ENCODE assay signal across 8 cellular contexts in the genomic region with DNA sequence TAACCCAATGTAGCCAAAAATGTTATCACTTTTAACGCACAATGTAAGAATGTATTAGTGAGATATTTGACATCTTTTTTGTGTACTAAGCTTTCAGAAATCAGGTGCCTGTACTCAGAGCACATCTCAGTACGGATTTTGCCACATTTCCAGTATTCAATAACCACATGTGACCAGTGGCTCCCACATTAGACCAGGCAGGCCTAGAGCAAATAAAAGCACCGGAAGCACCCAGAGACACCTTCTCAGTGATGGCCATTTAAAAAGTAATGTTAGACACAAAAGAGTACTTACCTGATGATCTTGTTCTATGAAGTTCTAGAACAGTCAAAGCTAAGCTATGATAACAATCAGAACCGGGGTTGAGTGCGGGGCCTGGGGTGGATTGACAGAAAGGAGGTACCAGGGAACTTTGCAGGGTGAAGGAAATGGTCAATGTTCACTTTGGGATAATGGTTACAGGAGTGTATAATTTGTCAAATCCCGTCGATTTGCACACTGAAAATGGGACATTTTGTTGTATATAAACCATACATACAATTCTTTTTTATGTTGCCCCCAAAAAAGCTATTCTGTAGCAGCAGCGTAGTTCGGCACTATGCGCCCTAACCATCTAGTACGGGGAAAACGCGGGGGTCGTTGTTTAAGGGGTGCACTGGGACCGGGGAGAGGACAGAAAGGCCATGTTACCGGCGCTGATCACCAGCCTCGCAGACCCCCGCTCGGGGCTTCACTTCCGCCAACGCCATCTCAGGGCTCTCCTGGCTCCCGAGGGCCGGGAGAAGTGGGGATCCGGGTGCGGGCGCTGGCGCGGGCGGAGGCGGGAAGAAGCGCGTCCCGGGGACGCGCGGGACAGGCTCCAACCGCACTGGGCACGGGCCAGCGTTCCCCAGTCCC. TPM values are rescaled to one million over a fixed set of nuclear protein-coding genes. Genes with fewer than 3 reads are reported as not detected.
A peak's percentile ranks its signal among the peaks of the same experiment; 100 is the strongest.
DNase-seq lines count a peak whose midpoint lies in the region; ATAC-seq, FAIRE-seq and TF ChIP-seq lines count a peak whose summit lies in the region.

No MANE protein-coding gene starts in this region.

- H3K79me2 ChIP-seq in keratinocyte (ENCODE audit: control insufficient read depth, insufficient read depth, low read length), result no peaks in the 10 kb centered on the region

- ATAC-seq in GM18511 (IDR thresholded peaks at IDR 0.05; ENCODE audit: unreplicated experiment), result peak; percentile 20
- peak; percentile 12 for ATAC-seq in HG03439 (IDR thresholded peaks at IDR 0.05; ENCODE audit: unreplicated experiment)
- peak; percentile 33 for ATAC-seq in stimulated activated naive CD8-positive, alpha-beta T cell treated with anti-CD3 and anti-CD28 coated beads, Interleukin-15, Interleukin-2, amounts not matched to agents 100 U/mL and 50 U/mL, for 24 hours
- ATAC-seq in HG03469 (IDR thresholded peaks at IDR 0.05; ENCODE audit: unreplicated experiment), result no peak

- no peaks in the 10 kb centered on the region for H3K4me1 ChIP-seq in ascending aorta
- peaks cover 8% of the 10 kb centered on the region for H3K4me1 ChIP-seq in keratinocyte (ENCODE audit: control insufficient read depth, extremely low read depth, insufficient read depth, low read length)

- no peaks in the 10 kb centered on the region for H3K9me1 ChIP-seq in keratinocyte (ENCODE audit: control insufficient read depth, extremely low read depth, insufficient read depth, low read length)

- intact Hi-C loops in ascending aorta (cut with DNase I), result loop anchor here (10.0 kb wide), 1 partner anchor 1713 kb away; the partner anchor contains the start of gene CDKL5

- H2AFZ ChIP-seq in keratinocyte (ENCODE audit: control insufficient read depth, low read length), result peak overlapping the region; percentile 96

- H4K20me1 ChIP-seq in keratinocyte (ENCODE audit: control insufficient read depth, extremely low read depth, insufficient read depth, low read length), result no peaks in the 10 kb centered on the region

- no peaks in the 10 kb centered on the region for H3K36me3 ChIP-seq in ascending aorta
- peaks cover 1 to 3% of the 10 kb centered on the region in 2 experiments for H3K36me3 ChIP-seq in keratinocyte (ENCODE audit: control insufficient read depth in 2 of 2, extremely low read depth in 1 of 2, insufficient read depth in 2 of 2, low read length in 2 of 2)

- H3K27ac ChIP-seq in ascending aorta (peak overlapping the region; percentile 85 to 90), keratinocyte (ENCODE audit: control insufficient read depth, insufficient read depth, low read length) (peak overlapping the region; percentile 69)

- DNase-seq in AG09309 (ENCODE audit: low read depth) (no peak), ascending aorta (ENCODE audit: low spot score in 2 of 2) (no peak), keratinocyte (ENCODE audit: low read depth, low spot score) (no peak), DMS79 treated with DMSO at 0.1 percent for 48 hours (lab: John Stamatoyannopoulos, UW) (no peak)
- DNase-seq in stimulated activated naive CD8-positive, alpha-beta T cell treated with anti-CD3 and anti-CD28 coated beads, Interleukin-15, Interleukin-2, amounts not matched to agents 100 U/mL and 50 U/mL, for 24 hours, result peak; percentile 10

- dilution Hi-C loops in keratinocyte (cut with MboI; ENCODE audit: extremely low pct_ligation_motif_present, low sequenced_read_pairs), result no loop called here

- FAIRE-seq in keratinocyte (lab: Jason Lieb, UNC), result no peak

- TF ChIP-seq CTCF in AG09309 (IDR thresholded peaks at IDR 0.05; ENCODE audit: control insufficient read depth, insufficient read depth, low read depth, low read length, missing control alignments) (no peak), ascending aorta (IDR thresholded peaks at IDR 0.05) (no peak), keratinocyte (optimal IDR thresholded peaks at IDR 0.05 in 1 of 3, IDR thresholded peaks at IDR 0.05 in 1 of 3, conservative IDR thresholded peaks at IDR 0.05 in 1 of 3; ENCODE audit: extremely low read depth in 1 of 3, insufficient read depth in 2 of 3, low read length in 3 of 3) (no peak)

- peak overlapping the region; percentile 81 for H3K9ac ChIP-seq in keratinocyte (ENCODE audit: control insufficient read depth, extremely low read depth, insufficient read depth, low read length)

- H3K9me3 ChIP-seq in ascending aorta, result no peaks in the 10 kb centered on the region
- no peaks in the 10 kb centered on the region for H3K9me3 ChIP-seq in keratinocyte (ENCODE audit: control insufficient read depth, low read depth, low read length)

- peak overlapping the region; percentile 93 for H3K4me2 ChIP-seq in keratinocyte (ENCODE audit: control insufficient read depth, extremely low read depth, insufficient read depth, low read depth, low read length)

- peak overlapping the region; percentile 51 for H3K4me3 ChIP-seq in AG09309 (ENCODE audit: control insufficient read depth, low read depth, low read length)
- peak overlapping the region; percentile 67 to 68 for H3K4me3 ChIP-seq in ascending aorta
- peak overlapping the region; percentile 87 to 91 (median 89) for H3K4me3 ChIP-seq in keratinocyte (ENCODE audit: control insufficient read depth in 2 of 3, extremely low read depth in 1 of 3, insufficient read depth in 2 of 3, low read depth in 1 of 3, low read length in 3 of 3)

- no peaks in the 10 kb centered on the region for H3K27me3 ChIP-seq in ascending aorta
- H3K27me3 ChIP-seq in keratinocyte (ENCODE audit: control insufficient read depth, extremely low read depth, insufficient read depth, low read length), result peaks cover 4% of the 10 kb centered on the region

RNA-seq across cellular contexts. Expression of gene CTPS2, which starts 1.0 kb away (rescaled TPM):
- 12.6 TPM for total RNA-seq in ascending aorta
- polyA plus RNA-seq in keratinocyte, result 8.5 to 12.3 TPM (median 8.6 TPM) in 3 replicates
- polyA plus RNA-seq in keratinocyte (2011; ENCODE audit: low read depth), result 4.2 TPM
- polyA plus RNA-seq in keratinocyte (2011; cell fraction: cytosol; rRNA removed), result 5.9 and 8.8 TPM in 2 replicates
- 12.8 and 13.0 TPM in 2 replicates for polyA plus RNA-seq in keratinocyte (2011; cell fraction: nucleus; rRNA removed)
- polyA plus RNA-seq in keratinocyte (2012; ENCODE audit: low replicate concordance), result 4.8 and 9.3 TPM in 2 replicates
- polyA minus RNA-seq in keratinocyte, result 3.1 to 15.3 TPM (median 12.3 TPM) in 3 replicates
- polyA minus RNA-seq in keratinocyte (2011; cell fraction: cytosol; rRNA and poly(A)+ RNA removed), result 7.1 TPM
- 9.1 and 22.3 TPM in 2 replicates for polyA minus RNA-seq in keratinocyte (2011; cell fraction: nucleus; rRNA and poly(A)+ RNA removed)

RNA-seq across cellular contexts. Expression of gene SYAP1, which starts 7.9 kb away (rescaled TPM):
- 14.2 TPM for total RNA-seq in ascending aorta
- polyA plus RNA-seq in keratinocyte, result 12.7 to 21.5 TPM (median 20.3 TPM) in 3 replicates
- 55.4 TPM for polyA plus RNA-seq in keratinocyte (2011; ENCODE audit: low read depth)
- polyA plus RNA-seq in keratinocyte (2011; cell fraction: cytosol; rRNA removed), result 16.0 and 18.3 TPM in 2 replicates
- 11.6 and 13.4 TPM in 2 replicates for polyA plus RNA-seq in keratinocyte (2011; cell fraction: nucleus; rRNA removed)
- polyA plus RNA-seq in keratinocyte (2012; ENCODE audit: low replicate concordance), result 17.7 and 26.3 TPM in 2 replicates
- polyA minus RNA-seq in keratinocyte, result 7.5 to 18.2 TPM (median 14.1 TPM) in 3 replicates
- polyA minus RNA-seq in keratinocyte (2011; cell fraction: cytosol; rRNA and poly(A)+ RNA removed), result 19.8 TPM
- polyA minus RNA-seq in keratinocyte (2011; cell fraction: nucleus; rRNA and poly(A)+ RNA removed), result 8.0 and 13.1 TPM in 2 replicates
